ENCODE assay signal across 19 cellular contexts in the genomic region with DNA sequence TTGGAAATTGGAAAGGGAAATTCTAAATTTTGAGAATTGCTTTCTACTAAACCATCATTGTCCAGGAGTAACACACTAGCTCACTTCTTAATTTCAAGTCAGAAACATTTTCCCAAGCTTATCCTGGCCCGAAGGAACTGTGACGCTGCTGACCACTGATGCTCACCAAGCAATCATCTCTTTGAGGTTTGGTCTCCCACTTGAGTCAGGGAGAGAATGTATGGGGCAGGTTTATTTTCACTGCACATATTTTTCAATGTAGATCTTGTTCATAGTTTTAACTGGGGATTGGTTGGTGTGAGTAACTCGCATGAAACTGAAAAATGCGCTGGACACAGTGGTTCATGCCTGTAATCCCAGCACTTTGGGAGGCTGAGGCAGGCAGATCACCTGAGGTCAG. TPM values are rescaled to one million over a fixed set of nuclear protein-coding genes. Genes with fewer than 3 reads are reported as not detected.
"Had no signal": no experiment of that assay in that cellular context is flagged by ENCODE, and none has a peak within 500 bp of the region (broad histone marks: within the 10 kb centered on the region; RNA-seq: fewer than 3 reads in every experiment).

No MANE protein-coding gene starts in this region.

- DNase-seq: activated CD4-positive, alpha-beta T cell treated with anti-CD3 and anti-CD28 coated beads, Interleukin-2, amount 50 U/mL, for 48 hours; activated CD8-positive, alpha-beta memory T cell treated with anti-CD3 and anti-CD28 coated beads, Interleukin-2, amount 10 ng/mL, durations not matched to agents 7 days and 5 days; activated gamma-delta T cell; activated naive CD8-positive, alpha-beta T cell treated with anti-CD3 and anti-CD28 coated beads, Interleukin-2, amount 10 ng/mL, durations not matched to agents 7 days and 5 days; activated T-cell treated with anti-CD3 and anti-CD28 coated beads, Interleukin-2, amount 50 U/mL, for 48 hours; caudate nucleus; effector CD8-positive, alpha-beta T cell; hypothalamus; lower lobe of right lung; mucosa of descending colon; occipital lobe; right lobe of liver had no signal

- H3K9me3 ChIP-seq: ascending aorta, lower lobe of right lung, mucosa of descending colon, prostate gland, right lobe of liver, tibial nerve had no signal

- H3K27ac ChIP-seq: ascending aorta, coronary artery, lower lobe of right lung, prostate gland, right lobe of liver, tibial nerve had no signal

- H3K36me3 ChIP-seq: ascending aorta, lower lobe of right lung, prostate gland, right lobe of liver, tibial nerve had no signal

- H3K27me3 ChIP-seq: ascending aorta, right lobe of liver, tibial nerve had no signal

- H3K4me3 ChIP-seq: ascending aorta, coronary artery, lower lobe of right lung, mucosa of descending colon, prostate gland, right lobe of liver, tibial nerve had no signal

- H3K4me1 ChIP-seq: ascending aorta, prostate gland, right lobe of liver had no signal

- ATAC-seq: activated CD4-positive, CD25-positive, alpha-beta regulatory T cell treated with anti-CD3 and anti-CD28 coated beads, Interleukin-2, amount 50 U/mL, for 24 hours; activated CD8-positive, alpha-beta memory T cell treated with anti-CD3 and anti-CD28 coated beads, Interleukin-2, amount 10 ng/mL, durations not matched to agents 7 days and 5 days; lower lobe of right lung; mucosa of descending colon; right lobe of liver; stimulated activated effector memory CD8-positive, alpha-beta T cell treated with anti-CD3 and anti-CD28 coated beads, Interleukin-12 subunit alpha, Interleukin-12 subunit beta, amount 100 ng/mL, for 72 hours had no signal

RNA-seq across cellular contexts. Expression of a gene that starts 12.9 kb away (rescaled TPM):
- total RNA-seq: ascending aorta, occipital lobe, subcutaneous adipose tissue had no signal
